In genomic region chr22:10934704-10935103, GRCh38 we compare ENCODE assay signal across 7 cellular contexts.
DNase-seq lines count a peak whose midpoint lies in the region; ATAC-seq and TF ChIP-seq lines count a peak whose summit lies in the region.
"Not testable (repeated sequence)": the region's sequence is repeated elsewhere in the genome, so short reads cannot be mapped to it uniquely, and the experiment has no call there.

No MANE protein-coding gene starts in this region.

- H3K9ac ChIP-seq in Loucy (ENCODE audit: low read depth, low read length, poor library complexity, severe bottlenecking); OCI-LY3 (ENCODE audit: low read length); adipocyte (ENCODE audit: low read length): not testable (repeated sequence)

- not testable (repeated sequence) for H3K79me2 ChIP-seq in Loucy (ENCODE audit: insufficient read depth, low read length); OCI-LY3 (ENCODE audit: low read length)

- WGBS in right lobe of liver (ENCODE audit: insufficient coverage, low coverage, low lambda C conversion rate, missing lambda C conversion rate): 13% methylated on average over 3 of the region's 3 CpGs

- TF ChIP-seq CTCF in Loucy (conservative IDR thresholded peaks at IDR 0.05; ENCODE audit: low read length) (peak; percentile 30), OCI-LY3 (IDR thresholded peaks at IDR 0.05; ENCODE audit: low read depth, low read length) (peak; percentile 16; the same call in 1 of the 2 replicates), right lobe of liver (IDR thresholded peaks at IDR 0.05) (peak in 3 of 4 donors; percentile 12 to 24 (median 15))

- peak; percentile 7 for DNase-seq in ELR (ENCODE audit: low read depth)
- peak; percentile 8 for DNase-seq in KBM-7
- peak; percentile 35 for DNase-seq in RKO (ENCODE audit: low spot score)
- DNase-seq in adipocyte (ENCODE audit: low read depth): peak; percentile 20
- DNase-seq in right lobe of liver: not testable (repeated sequence)

- H3K9me3 ChIP-seq in Loucy (ENCODE audit: insufficient read depth, low read depth, low read length); OCI-LY3 (ENCODE audit: insufficient read depth, low read length); adipocyte (ENCODE audit: control insufficient read depth, low read length); right lobe of liver: not testable (repeated sequence)

- not testable (repeated sequence) for H3K4me1 ChIP-seq in Loucy (ENCODE audit: insufficient read depth, low read length, poor library complexity, severe bottlenecking); OCI-LY3 (ENCODE audit: low read length); adipocyte (ENCODE audit: control insufficient read depth, insufficient read depth, low read length); right lobe of liver

- not testable (repeated sequence) for H3K36me3 ChIP-seq in Loucy (ENCODE audit: insufficient read depth, low read length); OCI-LY3 (replicated peaks; ENCODE audit: low read depth, low read length); adipocyte (ENCODE audit: control insufficient read depth, insufficient read depth, low read length, severe bottlenecking); right lobe of liver

- TF ChIP-seq POLR2A in right lobe of liver (IDR thresholded peaks at IDR 0.05): not testable (repeated sequence)

- in situ Hi-C loops in KBM-7 (cut with MboI; ENCODE audit: low pct_unique_long_range_greater_than_20kb, low sequenced_read_pairs): not testable (repeated sequence)

- H2AFZ ChIP-seq in Loucy (ENCODE audit: low read length); OCI-LY3 (ENCODE audit: low read depth, low read length): not testable (repeated sequence)

- H3K27me3 ChIP-seq in Loucy (ENCODE audit: insufficient read depth, low read length, poor library complexity, severe bottlenecking); OCI-LY3 (ENCODE audit: low read depth, low read length); adipocyte (replicated peaks; ENCODE audit: control insufficient read depth, insufficient read depth, low read length); right lobe of liver: not testable (repeated sequence)

- not testable (repeated sequence) for H3K9me2 ChIP-seq in Loucy (replicated peaks; ENCODE audit: low read depth, low read length)

- H3K27ac ChIP-seq in OCI-LY3 (ENCODE audit: low read length); right lobe of liver: not testable (repeated sequence)

- intact Hi-C loops in right lobe of liver (cut with DNase I): not testable (repeated sequence)

- not testable (repeated sequence) for H4K20me1 ChIP-seq in Loucy (ENCODE audit: insufficient read depth, low read length, poor library complexity, severe bottlenecking); OCI-LY3 (ENCODE audit: insufficient read depth, low read length)

- H3K4me3 ChIP-seq in Loucy (ENCODE audit: low read length, poor library complexity, severe bottlenecking); OCI-LY3 (ENCODE audit: low read length); adipocyte (ENCODE audit: low read length); right lobe of liver: not testable (repeated sequence)

- not testable (repeated sequence) for H3F3A ChIP-seq in Loucy (ENCODE audit: low read depth)

- not testable (repeated sequence) for ATAC-seq in right lobe of liver

- not testable (repeated sequence) for H3K4me2 ChIP-seq in Loucy (ENCODE audit: low read depth, low read length, poor library complexity, severe bottlenecking); OCI-LY3 (ENCODE audit: low read length)
